8 cellular contexts compared by ENCODE assay signal in genomic region chr15:43376017-43376705, GRCh38. TPM values are rescaled to one million over a fixed set of nuclear protein-coding genes. Genes with fewer than 3 reads are reported as not detected.
DNase-seq lines count a peak whose midpoint lies in the region; ATAC-seq and TF ChIP-seq lines count a peak whose summit lies in the region.

No MANE protein-coding gene starts in this region.

- H3K36me3 Mint-ChIP-seq in activated B cell treated with CpG ODN at 0.5 μM for 24 hours (ENCODE audit: low read depth) (peaks cover 38% of the 10 kb centered on the region), osteocyte (ENCODE audit: unreplicated experiment) (peaks cover 24% of the 10 kb centered on the region)

- POLR2A ChIA-PET in activated B cell treated with CpG ODN at 0.5 μM for 24 hours (lab: Charles Lee) = interaction anchor here (1.0 kb wide), 1 partner anchor 138 kb away, joined by 3 read pairs; no protein-coding TSS in a partner anchor

- ATAC-seq in activated B cell treated with CpG ODN at 0.5 μM for 24 hours (ENCODE audit: low read depth) (peak; percentile 78), GM19328 (IDR thresholded peaks at IDR 0.05; ENCODE audit: unreplicated experiment) (no peak), GM21367 (IDR thresholded peaks at IDR 0.05; ENCODE audit: unreplicated experiment) (no peak)

- DNase-seq in DMS 273 (lab: John Stamatoyannopoulos, UW; ENCODE audit: unreplicated experiment) = peak; percentile 50
- no peak for DNase-seq in DMS 273 treated with DMSO at 0.1 percent for 48 hours (lab: John Stamatoyannopoulos, UW)
- peak; percentile 32 for DNase-seq in HPDE6-E6E7 (ENCODE audit: extremely low spot score)
- no peak for DNase-seq in activated B cell treated with CpG ODN at 0.5 μM for 24 hours
- peak; percentile 55 for DNase-seq in epithelial cell of esophagus (ENCODE audit: low read depth)
- no peak for DNase-seq in osteocyte (ENCODE audit: extremely low spot score, unreplicated experiment)

- CTCF ChIA-PET in activated B cell treated with CpG ODN at 0.5 μM for 24 hours (lab: Charles Lee) = interaction anchor here (0.9 to 2.6 kb wide), 5 partner anchors 11 to 138 kb away, joined by 3 to 13 read pairs (median 5); no protein-coding TSS in a partner anchor

- peaks cover 22% of the 10 kb centered on the region for H3K4me1 Mint-ChIP-seq in activated B cell treated with CpG ODN at 0.5 μM for 24 hours
- peaks cover 11% of the 10 kb centered on the region for H3K4me1 Mint-ChIP-seq in osteocyte (ENCODE audit: unreplicated experiment)

- H3K27ac Mint-ChIP-seq in activated B cell treated with CpG ODN at 0.5 μM for 24 hours (peak overlapping the region; percentile 41), osteocyte (ENCODE audit: unreplicated experiment) (no peak overlapping the region)

- intact Hi-C loops in activated B cell treated with CpG ODN at 0.5 μM for 24 hours (cut with micrococcal nuclease) = loop anchor here (10.0 kb wide), 1 partner anchor 881 kb away; the partner anchor contains the start of genes SNAP23 and ZNF106

- TF ChIP-seq CTCF in activated B cell treated with CpG ODN at 0.5 μM for 24 hours (IDR thresholded peaks at IDR 0.05) (peak; percentile 68), epithelial cell of esophagus (IDR thresholded peaks at IDR 0.05; ENCODE audit: insufficient read depth, low read depth, low read length, missing control alignments) (peak; percentile 84), osteocyte (IDR thresholded peaks at IDR 0.05) (peak; percentile 68)

- H3K4me3 Mint-ChIP-seq in activated B cell treated with CpG ODN at 0.5 μM for 24 hours (no peak overlapping the region), osteocyte (ENCODE audit: unreplicated experiment) (no peak overlapping the region)

- H3K27me3 Mint-ChIP-seq in activated B cell treated with CpG ODN at 0.5 μM for 24 hours = no peaks in the 10 kb centered on the region
- H3K27me3 Mint-ChIP-seq in osteocyte (ENCODE audit: unreplicated experiment) = no peaks in the 10 kb centered on the region

- H3K9me3 Mint-ChIP-seq in activated B cell treated with CpG ODN at 0.5 μM for 24 hours (no peaks in the 10 kb centered on the region), osteocyte (ENCODE audit: unreplicated experiment) (no peaks in the 10 kb centered on the region)

- no peak overlapping the region for H3K4me3 ChIP-seq in epithelial cell of esophagus (ENCODE audit: low read length)

RNA-seq across cellular contexts. Expression of gene TUBGCP4, which starts 5.3 kb away (rescaled TPM):
- total RNA-seq in activated B cell treated with CpG ODN at 0.5 μM for 24 hours = 24.0 and 31.2 TPM in 2 replicates
- 19.8 TPM in 2 replicates for total RNA-seq in osteocyte

RNA-seq across cellular contexts. Expression of gene ZSCAN29, which starts 5.3 kb away (rescaled TPM):
- 45.6 and 50.6 TPM in 2 replicates for total RNA-seq in activated B cell treated with CpG ODN at 0.5 μM for 24 hours
- 25.8 and 28.3 TPM in 2 replicates for total RNA-seq in osteocyte

RNA-seq across cellular contexts. Expression of gene LCMT2, which starts 45.8 kb away (rescaled TPM):
- total RNA-seq in activated B cell treated with CpG ODN at 0.5 μM for 24 hours (15.5 and 17.1 TPM in 2 replicates), osteocyte (8.7 and 8.8 TPM in 2 replicates)

Comparison
In these comparisons a context has a peak if more than half of its experiments do, and no peak if none do; other contexts are left out.
1. DNase-seq: peak in DMS 273 (single experiment), HPDE6-E6E7 (single experiment) and epithelial cell of esophagus (single experiment); none in DMS 273 treated with DMSO at 0.1 percent for 48 hours (single experiment), activated B cell treated with CpG ODN at 0.5 μM for 24 hours (single experiment) and osteocyte (single experiment).
2. Peak in every context shown above with its lines, with median percentiles within 50 percentile points of each other: CTCF ChIP-seq.